ENCODE assay signal across 8 cellular contexts in the genomic region with DNA sequence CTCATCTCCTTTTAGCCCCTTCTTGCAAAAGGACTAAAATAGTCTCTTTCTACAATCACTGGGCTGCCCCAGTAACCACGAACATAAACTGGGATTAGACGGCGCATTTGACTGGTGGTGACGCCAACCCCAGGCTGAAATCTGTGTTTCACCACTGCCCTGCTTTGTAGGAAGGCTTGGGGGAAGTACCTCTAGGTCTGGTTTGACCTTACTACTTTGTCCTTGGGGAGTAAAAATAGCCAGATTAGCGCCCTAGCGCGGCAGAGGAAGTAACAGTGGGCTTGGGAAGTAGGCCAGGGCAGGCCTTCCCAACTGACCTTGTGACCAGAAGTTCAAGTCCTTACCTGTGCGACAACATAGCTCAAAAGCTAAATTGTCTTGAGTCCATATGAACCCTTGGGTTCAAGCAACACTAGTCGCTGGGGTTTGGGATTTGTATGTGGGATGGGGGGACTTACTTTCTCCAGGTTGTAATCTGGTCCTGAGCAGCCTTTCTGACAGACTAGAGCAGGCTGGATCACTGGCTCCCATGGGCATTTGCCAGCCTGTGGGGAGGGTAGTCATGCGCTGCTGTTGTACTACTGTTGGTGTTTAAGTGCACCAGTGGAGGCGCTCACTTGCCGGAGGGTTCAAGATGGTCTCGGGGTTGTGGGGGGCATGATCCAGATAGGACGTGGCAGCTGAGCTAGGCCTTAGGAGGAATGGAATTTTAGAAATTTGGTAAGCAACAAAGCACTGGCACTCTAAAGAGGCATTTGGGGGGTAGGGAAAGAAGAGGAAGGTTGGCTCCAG. TPM values are rescaled to one million over a fixed set of nuclear protein-coding genes. Genes with fewer than 3 reads are reported as not detected.
A peak's percentile ranks its signal among the peaks of the same experiment; 100 is the strongest.
DNase-seq lines count a peak whose midpoint lies in the region; ATAC-seq and TF ChIP-seq lines count a peak whose summit lies in the region.

No MANE protein-coding gene starts in this region.

- H2BK120ac ChIP-seq in mesendoderm (ENCODE audit: low read depth, low read length), result no peak overlapping the region

- H3K79me2 ChIP-seq in mesendoderm (ENCODE audit: control insufficient read depth, insufficient read depth, low read length), result peaks cover 12% of the 10 kb centered on the region

- H3K4me2 ChIP-seq in mesendoderm (ENCODE audit: low read length), result peak overlapping the region; percentile 21

- H3K4ac ChIP-seq in mesendoderm (ENCODE audit: low read depth, low read length), result no peak overlapping the region

- H3K36me3 Mint-ChIP-seq in endothelial cell (ENCODE audit: low read depth, unreplicated experiment), result peaks cover 59% of the 10 kb centered on the region

- H3K4me1 ChIP-seq in HUES64 (ENCODE audit: insufficient read depth, low read length), result peaks cover 11% of the 10 kb centered on the region
- H3K4me1 ChIP-seq in mesendoderm (ENCODE audit: control insufficient read depth, low read depth, low read length), result peaks cover 6% of the 10 kb centered on the region
- peaks cover 18 to 33% of the 10 kb centered on the region in 2 donors for H3K4me1 ChIP-seq in thoracic aorta (ENCODE audit: control insufficient read depth in 1 of 2, low read depth in 2 of 2)

- peaks cover 61% of the 10 kb centered on the region for H3K36me3 ChIP-seq in HUES64 (ENCODE audit: insufficient read depth, low read length)
- peaks cover 5% of the 10 kb centered on the region for H3K36me3 ChIP-seq in mesendoderm (ENCODE audit: control insufficient read depth, insufficient read depth, low read length)
- peaks cover 24% of the 10 kb centered on the region for H3K36me3 ChIP-seq in thoracic aorta

- peaks cover 34% of the 10 kb centered on the region for H3K4me1 Mint-ChIP-seq in endothelial cell (ENCODE audit: unreplicated experiment)

- H3K9ac ChIP-seq in HUES64 (ENCODE audit: low read depth, low read length) (peak overlapping the region; percentile 74), mesendoderm (ENCODE audit: low read length) (peak overlapping the region; percentile 87)

- peak; percentile 6 to 19 for ATAC-seq in activated CD4-positive, CD25-positive, alpha-beta regulatory T cell treated with anti-CD3 and anti-CD28 coated beads, Interleukin-2, amount 50 U/mL, for 24 hours
- ATAC-seq in thoracic aorta (ENCODE audit: insufficient number of reproducible peaks, low FRiP score, low read depth) (no peak), HG03469 (IDR thresholded peaks at IDR 0.05; ENCODE audit: unreplicated experiment) (no peak)

- peak overlapping the region; percentile 57 for H2AK5ac ChIP-seq in mesendoderm (ENCODE audit: low read length)

- H3K27ac Mint-ChIP-seq in endothelial cell (ENCODE audit: unreplicated experiment), result peak overlapping the region; percentile 96

- H3K4me3 ChIP-seq in HUES64 (ENCODE audit: low read length) (peak overlapping the region; percentile 71), mesendoderm (ENCODE audit: low read length) (no peak overlapping the region), thoracic aorta (peak overlapping the region; percentile 96)

- no peak overlapping the region for H2BK5ac ChIP-seq in mesendoderm (ENCODE audit: low read length)

- peak overlapping the region; percentile 60 for H3K56ac ChIP-seq in mesendoderm (ENCODE audit: low read length)

- TF ChIP-seq CTCF in GM12872 (IDR thresholded peaks at IDR 0.05; ENCODE audit: insufficient read depth, low read depth, low read length) (peak; percentile 50), endothelial cell (IDR thresholded peaks at IDR 0.05; ENCODE audit: unreplicated experiment) (no peak), thoracic aorta (IDR thresholded peaks at IDR 0.05) (peak; percentile 8)

- peak overlapping the region; percentile 91 for H3K18ac ChIP-seq in mesendoderm (ENCODE audit: low read length)

- peak overlapping the region; percentile 92 for H3K4me3 Mint-ChIP-seq in endothelial cell (ENCODE audit: unreplicated experiment)

- DNase-seq in A172 (ENCODE audit: low spot score), result peak; percentile 38
- DNase-seq in endothelial cell (ENCODE audit: low spot score), result no peak
- peak; percentile 85 for DNase-seq in mesendoderm
- DNase-seq in thoracic aorta (ENCODE audit: low spot score), result peak; percentile 51

- peaks cover 9% of the 10 kb centered on the region for H3K79me1 ChIP-seq in mesendoderm (ENCODE audit: low read length)

- peak overlapping the region; percentile 89 for H3K27ac ChIP-seq in HUES64 (ENCODE audit: low read depth, low read length)
- peak overlapping the region; percentile 95 for H3K27ac ChIP-seq in mesendoderm (ENCODE audit: low read depth, low read length)
- peak overlapping the region; percentile 96 to 98 for H3K27ac ChIP-seq in thoracic aorta

- H4K5ac ChIP-seq in mesendoderm (ENCODE audit: low read length), result no peak overlapping the region

- H3K27me3 Mint-ChIP-seq in endothelial cell (ENCODE audit: unreplicated experiment), result peaks cover 13% of the 10 kb centered on the region

- H3K9me3 ChIP-seq in HUES64 (ENCODE audit: insufficient read depth, low read depth, low read length) (no peaks in the 10 kb centered on the region), thoracic aorta (no peaks in the 10 kb centered on the region)

- H3K23ac ChIP-seq in mesendoderm (ENCODE audit: low read length), result no peak overlapping the region

- H3K9me3 Mint-ChIP-seq in endothelial cell (ENCODE audit: unreplicated experiment), result no peaks in the 10 kb centered on the region

- no peak overlapping the region for H2BK15ac ChIP-seq in mesendoderm (replicated peaks; ENCODE audit: low read depth)

- H3K27me3 ChIP-seq in HUES64 (ENCODE audit: insufficient read depth, low read length) (no peaks in the 10 kb centered on the region), mesendoderm (ENCODE audit: insufficient read depth, low read length, poor library complexity) (no peaks in the 10 kb centered on the region), thoracic aorta (replicated peaks; ENCODE audit: insufficient read depth) (no peaks in the 10 kb centered on the region)

- 82% methylated on average over 14 of the region's 14 CpGs for WGBS in HUES64
- WGBS in mesendoderm (ENCODE audit: extremely low coverage, insufficient coverage, low lambda C conversion rate), result no CpG with 5 or more reads among the region's 14 CpGs

- no peak overlapping the region for H4K8ac ChIP-seq in mesendoderm (ENCODE audit: low read depth, low read length)

RNA-seq across cellular contexts. Expression of a gene that starts 1.0 kb away (rescaled TPM):
- total RNA-seq in A172 (2014; rRNA removed; shearing (Covaris generic)), result 15.1 and 18.0 TPM in 2 replicates
- 14.7 TPM for polyA plus RNA-seq in HUES64 (2013, experiment 1 of 2)
- polyA plus RNA-seq in HUES64 (2013, experiment 2 of 2), result 17.3 TPM
- 114 TPM for total RNA-seq in endothelial cell (ENCODE audit: unreplicated experiment)
- polyA plus RNA-seq in mesendoderm (2013, experiment 1 of 2), result 20.2 TPM
- 20.8 TPM for polyA plus RNA-seq in mesendoderm (2013, experiment 2 of 2)
- total RNA-seq in thoracic aorta, result 100 to 1,000 TPM in 1 of 2 donors, 10 to 100 TPM in 1; 82.9 to 112 TPM

RNA-seq across cellular contexts. Expression of a gene that starts 17.0 kb away (rescaled TPM):
- 172 and 177 TPM in 2 replicates for total RNA-seq in A172 (2014; rRNA removed; shearing (Covaris generic))
- 173 TPM for polyA plus RNA-seq in HUES64 (2013, experiment 1 of 2)
- 185 TPM for polyA plus RNA-seq in HUES64 (2013, experiment 2 of 2)
- total RNA-seq in endothelial cell (ENCODE audit: unreplicated experiment), result 174 TPM
- polyA plus RNA-seq in mesendoderm (2013, experiment 1 of 2), result 150 TPM
- 150 TPM for polyA plus RNA-seq in mesendoderm (2013, experiment 2 of 2)
- 100 to 1,000 TPM; 142 TPM for total RNA-seq in thoracic aorta

RNA-seq across cellular contexts. Expression of a gene that starts 20.2 kb away (rescaled TPM):
- total RNA-seq in A172 (2014; rRNA removed; shearing (Covaris generic)), result not detected in 2 replicates
- polyA plus RNA-seq in HUES64 (2013, experiment 1 of 2), result 14.0 TPM
- 16.0 TPM for polyA plus RNA-seq in HUES64 (2013, experiment 2 of 2)
- 0.87 TPM for total RNA-seq in endothelial cell (ENCODE audit: unreplicated experiment)
- 5.4 TPM for polyA plus RNA-seq in mesendoderm (2013, experiment 1 of 2)
- 5.8 TPM for polyA plus RNA-seq in mesendoderm (2013, experiment 2 of 2)
- total RNA-seq in thoracic aorta, result 1 to 10 TPM in 1 of 2 donors, not detected in 1; 1.1 TPM

RNA-seq across cellular contexts. Expression of a gene that starts 42.8 kb away (rescaled TPM):
- total RNA-seq in A172 (2014; rRNA removed; shearing (Covaris generic)), result 0.29 and 0.41 TPM in 2 replicates
- polyA plus RNA-seq in HUES64 (2013, experiment 1 of 2), result not detected
- polyA plus RNA-seq in HUES64 (2013, experiment 2 of 2), result not detected
- not detected for total RNA-seq in endothelial cell (ENCODE audit: unreplicated experiment)
- not detected for polyA plus RNA-seq in mesendoderm (2013, experiment 1 of 2)
- not detected for polyA plus RNA-seq in mesendoderm (2013, experiment 2 of 2)
- total RNA-seq in thoracic aorta, result not detected

RNA-seq across cellular contexts. Expression of a gene that starts 57.3 kb away (rescaled TPM):
- not detected in 2 replicates for total RNA-seq in A172 (2014; rRNA removed; shearing (Covaris generic))
- not detected for polyA plus RNA-seq in HUES64 (2013, experiment 1 of 2)
- polyA plus RNA-seq in HUES64 (2013, experiment 2 of 2), result not detected
- total RNA-seq in endothelial cell (ENCODE audit: unreplicated experiment) (not detected), thoracic aorta (10 to 100 TPM in 1 of 2 donors, 1 to 10 TPM in 1; 4.5 to 16.9 TPM)
- 0.88 TPM for polyA plus RNA-seq in mesendoderm (2013, experiment 1 of 2)
- polyA plus RNA-seq in mesendoderm (2013, experiment 2 of 2), result 0.88 TPM

Comparison
In these comparisons a context has a peak if more than half of its experiments do, and no peak if none do; other contexts are left out.
1. ATAC-seq: peak in activated CD4-positive, CD25-positive, alpha-beta regulatory T cell treated with anti-CD3 and anti-CD28 coated beads, Interleukin-2, amount 50 U/mL, for 24 hours (2 of 2); none in thoracic aorta (single experiment) and HG03469 (single experiment).
2. Peak in every context shown above with its lines, with median percentiles within 50 percentile points of each other: H3K27ac ChIP-seq.